8 cellular contexts compared by ENCODE assay signal in the genomic region with DNA sequence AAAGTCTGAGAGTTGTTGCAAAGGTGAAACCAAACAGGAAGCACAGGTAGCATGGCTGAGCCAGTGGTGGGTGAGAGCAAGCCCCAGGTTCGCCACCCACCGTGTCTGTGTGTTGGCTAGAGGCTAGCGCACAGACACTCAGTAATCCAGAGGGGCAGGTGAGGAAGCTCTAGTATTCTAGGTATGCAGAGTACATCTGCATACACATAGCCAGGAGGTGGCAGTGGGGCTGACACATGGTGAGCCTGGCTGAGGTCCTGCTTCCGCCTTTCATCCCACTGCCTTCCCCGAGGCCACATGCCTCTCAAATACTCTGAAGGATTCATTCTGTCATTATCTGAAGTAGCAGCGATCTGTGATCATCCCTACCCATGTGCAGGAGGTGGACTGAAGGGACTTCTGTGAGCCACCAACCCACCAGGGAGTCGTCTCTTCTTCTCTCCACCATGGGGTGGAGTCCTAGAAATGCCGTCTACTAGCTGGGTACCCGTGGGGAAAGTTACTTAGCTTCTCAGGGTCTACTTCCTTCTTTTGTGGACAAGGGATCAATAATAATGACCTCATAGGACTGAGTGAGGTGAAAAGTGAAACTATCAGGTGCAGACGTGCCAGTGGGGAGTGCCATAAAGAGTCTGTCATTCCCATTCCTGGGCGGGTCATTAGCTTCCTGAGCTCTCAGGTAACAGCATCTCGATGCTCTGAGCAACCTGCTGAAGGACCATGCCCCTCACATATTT. TPM values are rescaled to one million over a fixed set of nuclear protein-coding genes. Genes with fewer than 3 reads are reported as not detected.
DNase-seq lines count a peak whose midpoint lies in the region; ATAC-seq, FAIRE-seq and TF ChIP-seq lines count a peak whose summit lies in the region.

No MANE protein-coding gene starts in this region.

- no peaks in the 10 kb centered on the region for H3K4me1 ChIP-seq in ascending aorta

- H3K36me3 ChIP-seq in ascending aorta: peaks cover 45 to 76% of the 10 kb centered on the region in 2 donors

- H3K9me3 Mint-ChIP-seq in IgD-negative memory B cell: peaks cover 0 to 1% (median 0%) of the 10 kb centered on the region in 3 donors

- H3K4me1 Mint-ChIP-seq in IgD-negative memory B cell: peaks cover 11 to 13% (median 12%) of the 10 kb centered on the region in 3 donors

- no peaks in the 10 kb centered on the region for H3K9me3 ChIP-seq in ascending aorta

- H3K27ac ChIP-seq in ascending aorta: no peak overlapping the region

- intact Hi-C loops in left colon (cut with DNase I, micrococcal nuclease): no loop called here
- intact Hi-C loops in cardiac septum (cut with DNase I): no loop called here
- intact Hi-C loops in ascending aorta (cut with DNase I): loop anchor here (10.0 kb wide), 1 partner anchor 228 kb away; no protein-coding TSS in a partner anchor

- H3K27me3 Mint-ChIP-seq in IgD-negative memory B cell: no peaks in the 10 kb centered on the region

- peak overlapping the region; percentile 6 to 60 (median 48) for H3K27ac Mint-ChIP-seq in IgD-negative memory B cell

- peak overlapping the region in 2 of 4 donors; percentile 41 to 76 for H3K4me3 Mint-ChIP-seq in IgD-negative memory B cell

- no peak for TF ChIP-seq CTCF in ascending aorta (IDR thresholded peaks at IDR 0.05)

- DNase-seq in left colon (no peak), NCI-H1092 treated with DMSO at 0.1 percent for 48 hours (lab: John Stamatoyannopoulos, UW) (no peak), cardiac septum (ENCODE audit: low spot score) (no peak), urothelium cell line (ENCODE audit: low spot score) (no peak), ascending aorta (ENCODE audit: low spot score in 2 of 2) (no peak)

- H3K4me3 ChIP-seq in ascending aorta: no peak overlapping the region

- H3K36me3 Mint-ChIP-seq in IgD-negative memory B cell: peaks cover 5% of the 10 kb centered on the region

- no peaks in the 10 kb centered on the region for H3K27me3 ChIP-seq in ascending aorta

- no peak for FAIRE-seq in urothelium cell line (lab: Jason Lieb, UNC)

- ATAC-seq in GM18517 (IDR thresholded peaks at IDR 0.05; ENCODE audit: unreplicated experiment) (peak; percentile 77), GM21576 (IDR thresholded peaks at IDR 0.05; ENCODE audit: unreplicated experiment) (peak; percentile 64), left colon (peak; percentile 65)

RNA-seq across cellular contexts. Expression of a gene that starts 36.0 kb away (rescaled TPM):
- polyA plus RNA-seq in IgD-negative memory B cell: 183 TPM
- total RNA-seq in left colon: 10 to 100 TPM in 1 of 2 donors, 1 to 10 TPM in 1; 6.9 to 11.5 TPM
- 22.0 TPM for total RNA-seq in cardiac septum
- 212 TPM for total RNA-seq in ascending aorta

RNA-seq across cellular contexts. Expression of a gene that starts 58.3 kb away (rescaled TPM):
- polyA plus RNA-seq in IgD-negative memory B cell: 3.2 TPM
- total RNA-seq in left colon (under 1 TPM in 1 of 2 donors, not detected in 1; 0.22 TPM), cardiac septum (0.51 TPM), ascending aorta (1.5 TPM)
